17 cellular contexts compared by ENCODE assay signal in genomic region chr17:72850410-72850809, GRCh38.
A peak's percentile ranks its signal among the peaks of the same experiment; 100 is the strongest.
DNase-seq lines count a peak whose midpoint lies in the region; ATAC-seq and TF ChIP-seq lines count a peak whose summit lies in the region.
"Had no signal": no experiment of that assay in that cellular context is flagged by ENCODE, and none has a peak within 500 bp of the region (broad histone marks: within the 10 kb centered on the region; RNA-seq: fewer than 3 reads in every experiment).

No MANE protein-coding gene starts in this region.

- no peaks in the 10 kb centered on the region for H3K9me3 Mint-ChIP-seq in nephron progenitor cell
- H3K9me3 Mint-ChIP-seq: activated CD8-positive, alpha-beta T cell treated with anti-CD3 and anti-CD28 coated beads for 36 hours; natural killer cell treated with Interleukin-12 subunit alpha and Interleukin-12 subunit beta and Interleukin-15 and Interleukin-18, amount 100 ng/mL, for 72 hours had no signal

- H3K4me1 ChIP-seq in foreskin keratinocyte: no peaks in the 10 kb centered on the region
- H3K4me1 ChIP-seq: esophagus squamous epithelium, vagina had no signal

- no peak overlapping the region for H3K27ac ChIP-seq in foreskin keratinocyte
- H3K27ac ChIP-seq: esophagus squamous epithelium, SK-N-MC, vagina had no signal

- no peak overlapping the region for H3K4me3 Mint-ChIP-seq in nephron progenitor cell
- H3K4me3 Mint-ChIP-seq: activated CD8-positive, alpha-beta T cell treated with anti-CD3 and anti-CD28 coated beads for 36 hours; natural killer cell treated with Interleukin-12 subunit alpha and Interleukin-12 subunit beta and Interleukin-15 and Interleukin-18, amount 100 ng/mL, for 72 hours had no signal

- POLR2A ChIA-PET in GM10248 (lab: Yijun Ruan, JAX): no interaction called here

- no peak overlapping the region for H3K4me3 ChIP-seq in AG10803 (ENCODE audit: low read length)
- H3K4me3 ChIP-seq in astrocyte of the cerebellum (ENCODE audit: low read depth, low read length): no peak overlapping the region
- H3K4me3 ChIP-seq: esophagus squamous epithelium, lung, SK-N-MC, vagina had no signal

- CTCF ChIA-PET in GM10248 (lab: Yijun Ruan, JAX): interaction anchor here (1.2 kb wide), 1 partner anchor 122 kb away, joined by 3 read pairs; no protein-coding TSS in a partner anchor

- H3K27ac Mint-ChIP-seq in nephron progenitor cell: no peak overlapping the region
- H3K27ac Mint-ChIP-seq: activated CD8-positive, alpha-beta T cell treated with anti-CD3 and anti-CD28 coated beads for 36 hours; natural killer cell treated with Interleukin-12 subunit alpha and Interleukin-12 subunit beta and Interleukin-15 and Interleukin-18, amount 100 ng/mL, for 72 hours had no signal

- TF ChIP-seq CTCF in AG10803 (conservative IDR thresholded peaks at IDR 0.05; ENCODE audit: low read length) (no peak), astrocyte of the cerebellum (IDR thresholded peaks at IDR 0.05; ENCODE audit: low read depth, low read length, missing control alignments) (no peak), foreskin keratinocyte (conservative IDR thresholded peaks at IDR 0.05) (no peak), nephron progenitor cell (IDR thresholded peaks at IDR 0.05) (no peak), GM10248 (IDR thresholded peaks at IDR 0.05; ENCODE audit: control extremely low read depth, extremely low read depth, low read depth, missing control alignments) (no peak)

- peaks cover 20% of the 10 kb centered on the region for H3K4me1 Mint-ChIP-seq in nephron progenitor cell

- H3K27me3 Mint-ChIP-seq in nephron progenitor cell (ENCODE audit: low read depth, poor library complexity): peaks cover 11% of the 10 kb centered on the region
- H3K27me3 Mint-ChIP-seq: activated CD8-positive, alpha-beta T cell treated with anti-CD3 and anti-CD28 coated beads for 36 hours; natural killer cell treated with Interleukin-12 subunit alpha and Interleukin-12 subunit beta and Interleukin-15 and Interleukin-18, amount 100 ng/mL, for 72 hours had no signal

- no peaks in the 10 kb centered on the region for H3K36me3 Mint-ChIP-seq in nephron progenitor cell (ENCODE audit: low read depth)
- H3K36me3 Mint-ChIP-seq: natural killer cell treated with Interleukin-12 subunit alpha and Interleukin-12 subunit beta and Interleukin-15 and Interleukin-18, amount 100 ng/mL, for 72 hours had no signal

- DNase-seq in AG10803 (ENCODE audit: low read depth) (peak; percentile 66), M059J (ENCODE audit: low read depth) (peak; percentile 53), astrocyte of the cerebellum (ENCODE audit: low read depth) (peak; percentile 15), foreskin keratinocyte (peak; percentile 36 to 68), nephron progenitor cell (no peak), GM10248 (ENCODE audit: extremely low spot score) (no peak), HuH-7.5 (ENCODE audit: low spot score) (no peak)
- no peak for DNase-seq in activated effector memory CD4-positive, alpha-beta T cell treated with anti-CD3 and anti-CD28 coated beads, Interleukin-2, amount 50 U/mL, for 16 hours
- DNase-seq: activated CD8-positive, alpha-beta T cell treated with anti-CD3 and anti-CD28 coated beads for 36 hours; anterior cingulate cortex; esophagus squamous epithelium; NCI-H187; NCI-H524 treated with DMSO at 0.1 percent for 48 hours had no signal

- H3K27me3 ChIP-seq in foreskin keratinocyte: no peaks in the 10 kb centered on the region
- H3K27me3 ChIP-seq: esophagus squamous epithelium, vagina had no signal

- in situ Hi-C loops in astrocyte of the cerebellum (cut with HindIII; ENCODE audit: low sequenced_read_pairs): no loop called here

- ATAC-seq in foreskin keratinocyte: peak; percentile 88
- ATAC-seq: activated CD8-positive, alpha-beta T cell treated with anti-CD3 and anti-CD28 coated beads for 36 hours; natural killer cell treated with Interleukin-12 subunit alpha and Interleukin-12 subunit beta and Interleukin-15 and Interleukin-18, amount 100 ng/mL, for 72 hours had no signal

Comparison
In these comparisons a context has a peak if more than half of its experiments do, and no peak if none do; other contexts are left out.
1. DNase-seq: peak in AG10803 (single experiment), M059J (single experiment), astrocyte of the cerebellum (single experiment) and foreskin keratinocyte (2 of 2); none in nephron progenitor cell (single experiment), GM10248 (single experiment), HuH-7.5 (single experiment) and activated effector memory CD4-positive, alpha-beta T cell treated with anti-CD3 and anti-CD28 coated beads, Interleukin-2, amount 50 U/mL, for 16 hours (single experiment).